ENCODE assay signal across 22 cellular contexts in the genomic region with DNA sequence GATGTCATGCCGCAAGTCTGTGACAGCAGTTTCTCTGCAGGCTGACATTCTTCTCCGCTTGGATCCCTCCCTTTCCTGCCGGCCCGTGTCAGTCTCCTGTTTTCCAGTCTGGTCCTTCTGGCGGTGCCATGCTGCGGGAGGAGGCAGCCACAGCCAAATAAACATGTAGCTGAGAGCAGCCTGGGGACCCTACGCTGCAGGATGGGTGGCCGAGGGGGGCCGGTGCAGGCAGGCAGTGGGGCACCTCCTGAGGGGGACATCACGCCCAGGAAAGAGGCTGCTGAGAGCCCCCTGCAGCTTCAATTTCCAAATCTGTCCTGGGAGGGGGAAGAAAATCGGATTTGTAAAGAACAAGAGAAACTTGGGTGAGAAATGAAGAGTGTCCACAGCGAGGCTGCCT.
"Had no signal": no experiment of that assay in that cellular context is flagged by ENCODE, and none has a peak within 500 bp of the region (broad histone marks: within the 10 kb centered on the region; RNA-seq: fewer than 3 reads in every experiment).

No MANE protein-coding gene starts in this region.

- H3K36me3 Mint-ChIP-seq: activated CD8-positive, alpha-beta memory T cell treated with anti-CD3 and anti-CD28 coated beads, Interleukin-2, amount 10 ng/mL, durations not matched to agents 7 days and 5 days; activated naive CD8-positive, alpha-beta T cell; mesothelial cell of epicardium had no signal

- DNase-seq: activated CD4-positive, CD25-positive, alpha-beta regulatory T cell treated with anti-CD3 and anti-CD28 coated beads, Interleukin-2, amount 50 U/mL, for 72 hours; foreskin melanocyte; occipital lobe; transverse colon had no signal

- H3K36me3 ChIP-seq: ascending aorta, cardiac muscle cell, esophagus muscularis mucosa, transverse colon, WERI-Rb-1 had no signal

- ATAC-seq: naive thymus-derived CD4-positive, alpha-beta T cell; stimulated activated naive CD8-positive, alpha-beta T cell treated with anti-CD3 and anti-CD28 coated beads, Interleukin-15, Interleukin-2, amounts not matched to agents 100 U/mL and 50 U/mL, for 24 hours had no signal

- H3K27ac Mint-ChIP-seq: activated CD4-positive, alpha-beta T cell treated with anti-CD3 and anti-CD28 coated beads, Interleukin-2, amount 10 ng/mL, durations not matched to agents 24 days and 14 days; activated CD8-positive, alpha-beta memory T cell treated with anti-CD3 and anti-CD28 coated beads, Interleukin-2, amount 10 ng/mL, durations not matched to agents 7 days and 5 days; activated CD8-positive, alpha-beta T cell treated with anti-CD3 and anti-CD28 coated beads for 36 hours; activated naive CD8-positive, alpha-beta T cell; activated T-cell treated with anti-CD3 and anti-CD28 coated beads, Interleukin-2, amount 50 U/mL, for 72 hours; dendritic cell treated with granulocyte-macrophage colony-stimulating factor and Interleukin-4, amounts not matched to agents 40 ng/mL and 50 ng/mL, for 4 days; endodermal cell; mesothelial cell of epicardium; naive thymus-derived CD4-positive, alpha-beta T cell had no signal

- H3K9me3 Mint-ChIP-seq: activated CD8-positive, alpha-beta T cell treated with anti-CD3 and anti-CD28 coated beads for 36 hours had no signal

- H3K27me3 Mint-ChIP-seq: activated CD4-positive, alpha-beta T cell treated with anti-CD3 and anti-CD28 coated beads, Interleukin-2, amount 10 ng/mL, durations not matched to agents 24 days and 14 days; activated CD8-positive, alpha-beta memory T cell treated with anti-CD3 and anti-CD28 coated beads, Interleukin-2, amount 10 ng/mL, durations not matched to agents 7 days and 5 days; activated naive CD8-positive, alpha-beta T cell had no signal

- H3K4me1 Mint-ChIP-seq: endodermal cell, mesothelial cell of epicardium had no signal

- H3K4me1 ChIP-seq: ascending aorta, esophagus muscularis mucosa, parathyroid adenoma, testis, transverse colon had no signal

- H3K27me3 ChIP-seq: ascending aorta, cardiac muscle cell, testis had no signal

- H3K4me3 Mint-ChIP-seq: activated CD4-positive, alpha-beta T cell treated with anti-CD3 and anti-CD28 coated beads, Interleukin-2, amount 10 ng/mL, durations not matched to agents 24 days and 14 days; activated CD8-positive, alpha-beta memory T cell treated with anti-CD3 and anti-CD28 coated beads, Interleukin-2, amount 10 ng/mL, durations not matched to agents 7 days and 5 days; activated CD8-positive, alpha-beta T cell treated with anti-CD3 and anti-CD28 coated beads for 36 hours; activated naive CD8-positive, alpha-beta T cell; activated T-cell treated with anti-CD3 and anti-CD28 coated beads, Interleukin-2, amount 50 U/mL, for 72 hours; brain; dendritic cell treated with granulocyte-macrophage colony-stimulating factor and Interleukin-4, amounts not matched to agents 40 ng/mL and 50 ng/mL, for 4 days; endodermal cell; mesothelial cell of epicardium; naive thymus-derived CD4-positive, alpha-beta T cell had no signal

- H3K9me3 ChIP-seq: ascending aorta, testis, transverse colon had no signal

- H3K27ac ChIP-seq: ascending aorta, cardiac muscle cell, esophagus muscularis mucosa, parathyroid adenoma, SK-N-MC, testis, transverse colon, WERI-Rb-1 had no signal

- H3K4me3 ChIP-seq: ascending aorta, cardiac muscle cell, esophagus muscularis mucosa, SK-N-MC, testis, transverse colon had no signal
